In genomic region chr3:153163349-153164008, GRCh38 we compare ENCODE assay signal across 9 cellular contexts. TPM values are rescaled to one million over a fixed set of nuclear protein-coding genes. Genes with fewer than 3 reads are reported as not detected.
A peak's percentile ranks its signal among the peaks of the same experiment; 100 is the strongest.
DNase-seq lines count a peak whose midpoint lies in the region; ATAC-seq, FAIRE-seq and TF ChIP-seq lines count a peak whose summit lies in the region.
"Had no signal": no experiment of that assay in that cellular context is flagged by ENCODE, and none has a peak within 500 bp of the region (broad histone marks: within the 10 kb centered on the region; RNA-seq: fewer than 3 reads in every experiment).

No MANE protein-coding gene starts in this region.

- H3K27ac ChIP-seq in uterus: peak overlapping the region; percentile 92 to 93

- DNase-seq in NCI-H1105 treated with DMSO at 0.1 percent for 48 hours (lab: John Stamatoyannopoulos, UW) (peak; percentile 74), bronchial epithelial cell (ENCODE audit: low read depth) (no peak), medulla oblongata (ENCODE audit: extremely low spot score) (peak; percentile 25), uterus (peak in 1 of 2 donors; percentile 20), DMS79 (lab: John Stamatoyannopoulos, UW) (no peak)

- H3K27me3 ChIP-seq in bronchial epithelial cell (ENCODE audit: control insufficient read depth, insufficient read depth, low read length): no peaks in the 10 kb centered on the region
- H3K27me3 ChIP-seq in uterus: no peaks in the 10 kb centered on the region

- H3K9me3 ChIP-seq in ES-I3 (ENCODE audit: control insufficient read depth, insufficient read depth, low read length): no peaks in the 10 kb centered on the region
- no peaks in the 10 kb centered on the region for H3K9me3 ChIP-seq in uterus

- H3K36me3 ChIP-seq in ES-I3 (ENCODE audit: insufficient read depth, low read length) (peaks cover 4% of the 10 kb centered on the region; the same call in 1 of the 2 replicates), bronchial epithelial cell (ENCODE audit: control insufficient read depth, insufficient read depth, low read length) (no peaks in the 10 kb centered on the region), uterus (no peaks in the 10 kb centered on the region)

- ATAC-seq in HG02870 (IDR thresholded peaks at IDR 0.05; ENCODE audit: unreplicated experiment) (no peak), HG03442 (IDR thresholded peaks at IDR 0.05; ENCODE audit: unreplicated experiment) (no peak)

- no peak for TF ChIP-seq POLR2A in uterus (IDR thresholded peaks at IDR 0.05)

- H3K4me3 ChIP-seq in bronchial epithelial cell (ENCODE audit: low read depth, low read length): peak overlapping the region; percentile 58
- H3K4me3 ChIP-seq in uterus: peak overlapping the region; percentile 56 to 59

- intact Hi-C loops in uterus (cut with DNase I; ENCODE audit: low total_unique reads): no loop called here

- H3K4me1 ChIP-seq in ES-I3 (ENCODE audit: insufficient read depth, low read length) (no peaks in the 10 kb centered on the region), uterus (no peaks in the 10 kb centered on the region)

- no peak for TF ChIP-seq CTCF in bronchial epithelial cell (IDR thresholded peaks at IDR 0.05; ENCODE audit: insufficient read depth, low read length, severe bottlenecking)
- TF ChIP-seq CTCF in uterus (IDR thresholded peaks at IDR 0.05): peak in 1 of 4 experiments; percentile 8

- FAIRE-seq in bronchial epithelial cell (lab: Jason Lieb, UNC): no peak
- FAIRE-seq: TTC549 had no signal

- H3K9ac ChIP-seq in ES-I3 (ENCODE audit: low read depth, low read length): peak overlapping the region; percentile 87

RNA-seq across cellular contexts. Expression of gene RAP2B, which starts 1.5 kb away (rescaled TPM):
- total RNA-seq in bronchial epithelial cell: 17.2 and 29.0 TPM in 2 replicates
- 10 to 100 TPM in 1 of 4 donors, 1 to 10 TPM in 3; 1.8 to 20.5 (median 8.6) TPM for total RNA-seq in uterus

Comparison
In these comparisons a context has a peak if more than half of its experiments do, and no peak if none do; other contexts are left out.
1. DNase-seq: peak in NCI-H1105 treated with DMSO at 0.1 percent for 48 hours (single experiment) and medulla oblongata (single experiment); none in bronchial epithelial cell (single experiment) and DMS79 (single experiment).